In the genomic region with DNA sequence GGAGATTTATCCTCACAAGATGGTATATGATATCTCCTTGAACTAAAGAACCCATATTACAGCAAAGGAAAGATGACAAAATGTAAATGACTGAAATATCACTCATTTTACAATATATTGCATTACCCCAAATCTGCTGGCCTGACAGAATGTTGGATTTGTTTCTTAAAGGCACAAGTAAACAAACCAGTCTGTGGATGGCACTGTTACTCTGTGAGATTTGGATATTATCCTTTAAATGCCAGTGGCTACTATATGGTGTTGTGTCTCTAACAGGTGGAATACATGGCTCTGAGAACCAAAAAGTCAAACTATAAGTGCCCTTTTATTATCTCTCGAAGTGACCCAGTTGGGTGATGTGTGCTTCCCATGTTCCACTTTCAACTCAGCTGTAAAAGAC, we compare ENCODE assay signal across 22 cellular contexts.
DNase-seq lines count a peak whose midpoint lies in the region; ATAC-seq, FAIRE-seq and TF ChIP-seq lines count a peak whose summit lies in the region.
"Had no signal": no experiment of that assay in that cellular context is flagged by ENCODE, and none has a peak within 500 bp of the region (broad histone marks: within the 10 kb centered on the region; RNA-seq: fewer than 3 reads in every experiment).

No MANE protein-coding gene starts in this region.

- ATAC-seq in GM18502 (IDR thresholded peaks at IDR 0.05; ENCODE audit: poor library complexity, unreplicated experiment), result no peak
- ATAC-seq: stimulated activated effector memory CD8-positive, alpha-beta T cell treated with anti-CD3 and anti-CD28 coated beads, Interleukin-12 subunit alpha, Interleukin-12 subunit beta, amount 100 ng/mL, for 72 hours had no signal

- in situ Hi-C loops in Caki2 (cut with HindIII; ENCODE audit: low pct_unique_long_range_greater_than_20kb, low sequenced_read_pairs), result no loop called here

- no peaks in the 10 kb centered on the region for H3K9me3 Mint-ChIP-seq in mesothelial cell of epicardium
- H3K9me3 Mint-ChIP-seq: dendritic cell treated with granulocyte-macrophage colony-stimulating factor and Interleukin-4, amounts not matched to agents 40 ng/mL and 50 ng/mL, for 4 days; nephron had no signal

- H3K36me3 ChIP-seq in bronchial epithelial cell (ENCODE audit: control insufficient read depth, insufficient read depth, low read length), result no peaks in the 10 kb centered on the region
- H3K36me3 ChIP-seq: thoracic aorta had no signal

- no peak overlapping the region for H3K27ac Mint-ChIP-seq in mesothelial cell of epicardium
- H3K27ac Mint-ChIP-seq: CD14-positive monocyte; dendritic cell treated with granulocyte-macrophage colony-stimulating factor and Interleukin-4, amounts not matched to agents 40 ng/mL and 50 ng/mL, for 4 days; stimulated activated effector memory CD8-positive, alpha-beta T cell treated with anti-CD3 and anti-CD28 coated beads, Interleukin-12 subunit alpha, Interleukin-12 subunit beta, amount 100 ng/mL, for 72 hours had no signal

- TF ChIP-seq CTCF in LNCaP clone FGC (IDR thresholded peaks at IDR 0.05; ENCODE audit: control insufficient read depth, extremely low read depth, insufficient read depth) (peak; percentile 26; the same call in 1 of the 2 replicates), bronchial epithelial cell (IDR thresholded peaks at IDR 0.05; ENCODE audit: insufficient read depth, low read length, severe bottlenecking) (no peak), mesothelial cell of epicardium (IDR thresholded peaks at IDR 0.05; ENCODE audit: unreplicated experiment) (no peak)

- H3K36me3 Mint-ChIP-seq in mesothelial cell of epicardium, result no peaks in the 10 kb centered on the region
- H3K36me3 Mint-ChIP-seq: CD14-positive monocyte; stimulated activated effector memory CD8-positive, alpha-beta T cell treated with anti-CD3 and anti-CD28 coated beads, Interleukin-12 subunit alpha, Interleukin-12 subunit beta, amount 100 ng/mL, for 72 hours had no signal

- H3K27me3 Mint-ChIP-seq in mesothelial cell of epicardium (ENCODE audit: low read depth), result no peaks in the 10 kb centered on the region
- H3K27me3 Mint-ChIP-seq: dendritic cell treated with granulocyte-macrophage colony-stimulating factor and Interleukin-4, amounts not matched to agents 40 ng/mL and 50 ng/mL, for 4 days had no signal

- no peak for FAIRE-seq in bronchial epithelial cell (lab: Jason Lieb, UNC)
- FAIRE-seq: keratinocyte had no signal

- no peak overlapping the region for H3K4me3 Mint-ChIP-seq in mesothelial cell of epicardium
- H3K4me3 Mint-ChIP-seq: CD14-positive monocyte; dendritic cell treated with granulocyte-macrophage colony-stimulating factor and Interleukin-4, amounts not matched to agents 40 ng/mL and 50 ng/mL, for 4 days; nephron; stimulated activated effector memory CD8-positive, alpha-beta T cell treated with anti-CD3 and anti-CD28 coated beads, Interleukin-12 subunit alpha, Interleukin-12 subunit beta, amount 100 ng/mL, for 72 hours had no signal

- H3K4me3 ChIP-seq in LNCaP clone FGC (ENCODE audit: low read depth, low read length) (no peak overlapping the region), bronchial epithelial cell (ENCODE audit: low read depth, low read length) (no peak overlapping the region)
- H3K4me3 ChIP-seq: thoracic aorta had no signal

- DNase-seq in Caki2 (ENCODE audit: low read depth) (peak; percentile 28), LNCaP clone FGC (ENCODE audit: low read depth) (no peak), bronchial epithelial cell (ENCODE audit: low read depth) (peak; percentile 38), left kidney (ENCODE audit: low read depth, low spot score) (peak; percentile 18), nucleus accumbens (lab: John Stamatoyannopoulos, UW) (no peak), mesothelial cell of epicardium (ENCODE audit: low spot score in 2 of 2, unreplicated experiment in 2 of 2) (no peak)
- DNase-seq: activated CD4-positive, alpha-beta T cell treated with anti-CD3 and anti-CD28 coated beads for 4 hours; activated CD8-positive, alpha-beta memory T cell treated with anti-CD3 and anti-CD28 coated beads, Interleukin-2, amount 50 U/mL, for 48 hours; activated gamma-delta T cell treated with Interleukin-2 at 50 U/mL for 16 hours; aorta; DMS153; mesendoderm; MM.1S; NCI-H187 treated with DMSO at 0.1 percent for 48 hours; NCI-H524 treated with DMSO at 0.1 percent for 48 hours had no signal

- no peaks in the 10 kb centered on the region for H3K27me3 ChIP-seq in bronchial epithelial cell (ENCODE audit: control insufficient read depth, insufficient read depth, low read length)

- peaks cover 12% of the 10 kb centered on the region for H3K4me1 Mint-ChIP-seq in mesothelial cell of epicardium
- H3K4me1 Mint-ChIP-seq: CD14-positive monocyte; stimulated activated effector memory CD8-positive, alpha-beta T cell treated with anti-CD3 and anti-CD28 coated beads, Interleukin-12 subunit alpha, Interleukin-12 subunit beta, amount 100 ng/mL, for 72 hours had no signal

Comparison
In these comparisons a context has a peak if more than half of its experiments do, and no peak if none do; other contexts are left out.
1. DNase-seq: peak in Caki2 (single experiment), bronchial epithelial cell (single experiment) and left kidney (single experiment); none in LNCaP clone FGC (single experiment), nucleus accumbens (0 of 56) and mesothelial cell of epicardium (0 of 2).